ENCODE assay signal across 25 cellular contexts in genomic region chr10:68088030-68088396, GRCh38. TPM values are rescaled to one million over a fixed set of nuclear protein-coding genes. Genes with fewer than 3 reads are reported as not detected.
DNase-seq lines count a peak whose midpoint lies in the region; ATAC-seq and TF ChIP-seq lines count a peak whose summit lies in the region.
"Had no signal": no experiment of that assay in that cellular context is flagged by ENCODE, and none has a peak within 500 bp of the region (broad histone marks: within the 10 kb centered on the region; RNA-seq: fewer than 3 reads in every experiment).

No MANE protein-coding gene starts in this region.

- TF ChIP-seq CTCF in Caco-2 (IDR thresholded peaks at IDR 0.05; ENCODE audit: insufficient read depth in 1 of 2, low read depth in 1 of 2, low read length in 1 of 2, severe bottlenecking in 1 of 2, unreplicated experiment in 1 of 2) (no peak), psoas muscle (IDR thresholded peaks at IDR 0.05) (no peak)

- H3K4me3 ChIP-seq in Caco-2 (ENCODE audit: low read depth, low read length) (no peak overlapping the region), HUES48 (ENCODE audit: low read depth, low read length) (no peak overlapping the region), psoas muscle (peak overlapping the region; percentile 69), aorta (ENCODE audit: low read length in 2 of 2) (no peak overlapping the region)
- H3K4me3 ChIP-seq: ascending aorta, dorsolateral prefrontal cortex, lower lobe of right lung, sigmoid colon, stomach, tibial nerve had no signal

- POLR2A ChIA-PET in Caco-2 (lab: Charles Lee): interaction anchor here (0.6 kb wide), 1 partner anchor 28 kb away, joined by 3 read pairs; no protein-coding TSS in a partner anchor

- H3K4me1 ChIP-seq in Caco-2: peaks cover 10% of the 10 kb centered on the region
- peaks cover 29% of the 10 kb centered on the region for H3K4me1 ChIP-seq in HUES48 (ENCODE audit: control insufficient read depth, insufficient read depth, low read length)
- peaks cover 33% of the 10 kb centered on the region for H3K4me1 ChIP-seq in psoas muscle
- no peaks in the 10 kb centered on the region for H3K4me1 ChIP-seq in aorta (ENCODE audit: control insufficient read depth in 1 of 2, insufficient read depth in 2 of 2, low read length in 2 of 2)
- H3K4me1 ChIP-seq: ascending aorta, lower lobe of right lung, sigmoid colon, tibial nerve had no signal

- H3K27me3 ChIP-seq in Caco-2 (replicated peaks; ENCODE audit: control insufficient read depth, insufficient read depth, low read length): no peaks in the 10 kb centered on the region
- no peaks in the 10 kb centered on the region for H3K27me3 ChIP-seq in HUES48 (ENCODE audit: control insufficient read depth, insufficient read depth, low read length)
- H3K27me3 ChIP-seq in psoas muscle (ENCODE audit: insufficient read depth in 3 of 3, low read length in 2 of 3): no peaks in the 10 kb centered on the region
- no peaks in the 10 kb centered on the region for H3K27me3 ChIP-seq in aorta (ENCODE audit: control insufficient read depth in 1 of 2, insufficient read depth in 2 of 2, low read length in 1 of 2)
- H3K27me3 ChIP-seq: ascending aorta, dorsolateral prefrontal cortex, sigmoid colon, stomach, tibial nerve had no signal

- BruUV-seq in Caco-2 (replicated peaks; lab: Mats Ljungman, UMichigan): no TSS peak

- peak overlapping the region; percentile 26 for H3K27ac Mint-ChIP-seq in Caco-2 (ENCODE audit: unreplicated experiment)
- no peak overlapping the region for H3K27ac Mint-ChIP-seq in immature natural killer cell
- H3K27ac Mint-ChIP-seq: activated naive CD8-positive, alpha-beta T cell; activated T-helper 2 cell treated with anti-CD3 and anti-CD28 coated beads, Interferon-gamma antibody, Interleukin-2, Interleukin-4, amounts not matched to agents 10 μg/mL and 5 μg/mL and 100 μg/mL, durations not matched to agents 14 hours and 24 hours and 36 hours; CD8-positive, alpha-beta memory T cell had no signal

- no peak overlapping the region for H3K9ac ChIP-seq in HUES48 (ENCODE audit: low read depth, low read length)

- DNase-seq in Caco-2 (no peak), epithelial cell of prostate (ENCODE audit: low read depth, low spot score) (no peak), psoas muscle (no peak), aorta (no peak), immature natural killer cell (no peak)
- DNase-seq: activated CD4-positive, alpha-beta memory T cell treated with anti-CD3 and anti-CD28 coated beads, Interleukin-2, amount 10 ng/mL, durations not matched to agents 7 days and 5 days; CD8-positive, alpha-beta memory T cell; DMS53; dorsolateral prefrontal cortex; hippocampal formation; Karpas-422; lower lobe of right lung; NCI-H1694 treated with DMSO at 0.1 percent for 48 hours; sigmoid colon; stimulated activated CD8-positive, alpha-beta memory T cell treated with anti-CD3 and anti-CD28 coated beads, Interleukin-4, amount 100 ng/mL, for 48 hours; stomach had no signal

- H3K9me3 Mint-ChIP-seq in Caco-2 (ENCODE audit: unreplicated experiment) (no peaks in the 10 kb centered on the region), immature natural killer cell (no peaks in the 10 kb centered on the region)
- H3K9me3 Mint-ChIP-seq: activated CD4-positive, alpha-beta memory T cell treated with anti-CD3 and anti-CD28 coated beads, Interleukin-2, amount 10 ng/mL, durations not matched to agents 7 days and 5 days; activated T-helper 2 cell treated with anti-CD3 and anti-CD28 coated beads, Interferon-gamma antibody, Interleukin-2, Interleukin-4, amounts not matched to agents 10 μg/mL and 5 μg/mL and 100 μg/mL, durations not matched to agents 14 hours and 24 hours and 36 hours; CD8-positive, alpha-beta memory T cell had no signal

- no peaks in the 10 kb centered on the region for H3K36me3 ChIP-seq in Caco-2 (ENCODE audit: control insufficient read depth, insufficient read depth, low read length)
- H3K36me3 ChIP-seq in HUES48 (ENCODE audit: control insufficient read depth, insufficient read depth, low read length): no peaks in the 10 kb centered on the region
- no peaks in the 10 kb centered on the region for H3K36me3 ChIP-seq in psoas muscle (ENCODE audit: insufficient read depth in 1 of 2, low read depth in 1 of 2)
- no peaks in the 10 kb centered on the region for H3K36me3 ChIP-seq in aorta (ENCODE audit: control insufficient read depth in 1 of 2, insufficient read depth in 2 of 2, low read length in 1 of 2)
- H3K36me3 ChIP-seq: ascending aorta, lower lobe of right lung, sigmoid colon, stomach, tibial nerve had no signal

- no peaks in the 10 kb centered on the region for H3K9me3 ChIP-seq in Caco-2
- H3K9me3 ChIP-seq in HUES48 (ENCODE audit: control insufficient read depth, insufficient read depth, low read length): no peaks in the 10 kb centered on the region
- H3K9me3 ChIP-seq in psoas muscle: no peaks in the 10 kb centered on the region
- no peaks in the 10 kb centered on the region for H3K9me3 ChIP-seq in aorta (ENCODE audit: control insufficient read depth, low read length)
- H3K9me3 ChIP-seq: ascending aorta, lower lobe of right lung, sigmoid colon, stomach, tibial nerve had no signal

- H3K27ac ChIP-seq in HUES48 (ENCODE audit: low read depth, low read length): peak overlapping the region; percentile 56
- peak overlapping the region; percentile 59 for H3K27ac ChIP-seq in epithelial cell of prostate
- peak overlapping the region; percentile 93 for H3K27ac ChIP-seq in psoas muscle
- H3K27ac ChIP-seq in aorta (ENCODE audit: low read depth in 1 of 2, low read length in 2 of 2): no peak overlapping the region
- H3K27ac ChIP-seq: ascending aorta, dorsolateral prefrontal cortex, lower lobe of right lung, sigmoid colon, stomach, tibial nerve had no signal

- no peaks in the 10 kb centered on the region for H3K27me3 Mint-ChIP-seq in Caco-2 (ENCODE audit: insufficient read depth, unreplicated experiment)
- peaks cover 2 to 3% (median 2%) of the 10 kb centered on the region in 3 donors for H3K27me3 Mint-ChIP-seq in immature natural killer cell (ENCODE audit: low read depth in 3 of 3)
- H3K27me3 Mint-ChIP-seq: activated CD4-positive, alpha-beta memory T cell treated with anti-CD3 and anti-CD28 coated beads, Interleukin-2, amount 10 ng/mL, durations not matched to agents 7 days and 5 days; activated naive CD8-positive, alpha-beta T cell had no signal

- ATAC-seq in psoas muscle: peak in 2 of 4 donors; percentile 2 to 6
- no peak for ATAC-seq in aorta (ENCODE audit: low FRiP score)
- no peak for ATAC-seq in GM18858 (IDR thresholded peaks at IDR 0.05; ENCODE audit: unreplicated experiment)
- ATAC-seq: lower lobe of right lung had no signal

- intact Hi-C loops in Caco-2 (cut with micrococcal nuclease; ENCODE audit: unreplicated experiment): no loop called here
- intact Hi-C loops in psoas muscle (cut with DNase I): loop anchor here in 1 of 2 donors (2.0 to 10.0 kb wide), 2 partner anchors 19 to 217 kb away; no protein-coding TSS in a partner anchor
- intact Hi-C loops in aorta (cut with DNase I): no loop called here

- CTCF ChIA-PET in Caco-2 (lab: Charles Lee): interaction anchor here (1.0 kb wide), 1 partner anchor 38 kb away, joined by 3 read pairs; no protein-coding TSS in a partner anchor

- H3K4me3 Mint-ChIP-seq in Caco-2 (ENCODE audit: unreplicated experiment): no peak overlapping the region
- H3K4me3 Mint-ChIP-seq in immature natural killer cell: no peak overlapping the region
- H3K4me3 Mint-ChIP-seq: activated CD4-positive, alpha-beta memory T cell treated with anti-CD3 and anti-CD28 coated beads, Interleukin-2, amount 10 ng/mL, durations not matched to agents 7 days and 5 days; activated naive CD8-positive, alpha-beta T cell had no signal

- peaks cover 19% of the 10 kb centered on the region for H3K4me1 Mint-ChIP-seq in Caco-2 (ENCODE audit: low read depth, unreplicated experiment)
- H3K4me1 Mint-ChIP-seq in immature natural killer cell: no peaks in the 10 kb centered on the region

- no peaks in the 10 kb centered on the region for H3K36me3 Mint-ChIP-seq in Caco-2 (ENCODE audit: insufficient read depth, unreplicated experiment)
- no peaks in the 10 kb centered on the region for H3K36me3 Mint-ChIP-seq in immature natural killer cell
- H3K36me3 Mint-ChIP-seq: activated naive CD8-positive, alpha-beta T cell had no signal

RNA-seq across cellular contexts. Expression of gene HERC4, which starts 12.9 kb away (rescaled TPM):
- total RNA-seq in Caco-2 (2022): 59.4 and 65.2 TPM in 2 replicates
- total RNA-seq in psoas muscle: 10 to 100 TPM; 15.1 to 29.4 (median 20.6) TPM
- polyA plus RNA-seq in psoas muscle: 10 to 100 TPM in 2 of 3 donors, 1 to 10 TPM in 1; 8.8 to 23.7 (median 17.6) TPM
- 100 to 1,000 TPM in 1 of 2 donors, 10 to 100 TPM in 1; 81.9 to 108 TPM for total RNA-seq in aorta
- polyA plus RNA-seq in aorta: 10 to 100 TPM in 1 of 2 donors, 1 to 10 TPM in 1; 9.5 to 28.0 TPM
- polyA plus RNA-seq in immature natural killer cell: 10 to 100 TPM in 2 of 3 donors, 1 to 10 TPM in 1; 9.6 to 20.7 (median 12.7) TPM

RNA-seq across cellular contexts. Expression of gene MYPN, which starts 21.3 kb away (rescaled TPM):
- total RNA-seq in Caco-2 (2022) (not detected in 2 replicates), psoas muscle (100 to 1,000 TPM; 216 to 376 (median 312) TPM), aorta (under 1 TPM in 1 of 2 donors, not detected in 1; 0.10 TPM)
- polyA plus RNA-seq in psoas muscle (100 to 1,000 TPM in 1 of 3 donors, 10 to 100 TPM in 2; 24.3 to 117 (median 97.4) TPM), aorta (under 1 TPM in 1 of 2 donors, not detected in 1; 0.25 TPM), immature natural killer cell (not detected)
- total RNA-seq: activated CD4-positive, alpha-beta memory T cell treated with anti-CD3 and anti-CD28 coated beads, Interleukin-2, amount 10 ng/mL, durations not matched to agents 7 days and 5 days; activated T-helper 2 cell treated with anti-CD3 and anti-CD28 coated beads, Interferon-gamma antibody, Interleukin-2, Interleukin-4, amounts not matched to agents 10 μg/mL and 5 μg/mL and 100 μg/mL, durations not matched to agents 14 hours and 24 hours and 36 hours; ascending aorta; CD8-positive, alpha-beta memory T cell; H1; lower lobe of right lung; mucosa of gallbladder; sigmoid colon; tibial nerve had no signal
- polyA plus RNA-seq: CD8-positive, alpha-beta memory T cell; H1; neural cell had no signal

Comparison
In these comparisons a context has a peak if more than half of its experiments do, and no peak if none do; other contexts are left out.
1. H3K27ac ChIP-seq: peak in HUES48 (single experiment), epithelial cell of prostate (single experiment) and psoas muscle (single experiment); none in aorta (0 of 2).
2. RNA of gene MYPN, which starts 21.3 kb away (total RNA-seq): 216 to 376 TPM in psoas muscle; 0.10 TPM in aorta and not detected in Caco-2; every median in the first group is over 100 times any median in the second.